9 cellular contexts compared by ENCODE assay signal in the genomic region with DNA sequence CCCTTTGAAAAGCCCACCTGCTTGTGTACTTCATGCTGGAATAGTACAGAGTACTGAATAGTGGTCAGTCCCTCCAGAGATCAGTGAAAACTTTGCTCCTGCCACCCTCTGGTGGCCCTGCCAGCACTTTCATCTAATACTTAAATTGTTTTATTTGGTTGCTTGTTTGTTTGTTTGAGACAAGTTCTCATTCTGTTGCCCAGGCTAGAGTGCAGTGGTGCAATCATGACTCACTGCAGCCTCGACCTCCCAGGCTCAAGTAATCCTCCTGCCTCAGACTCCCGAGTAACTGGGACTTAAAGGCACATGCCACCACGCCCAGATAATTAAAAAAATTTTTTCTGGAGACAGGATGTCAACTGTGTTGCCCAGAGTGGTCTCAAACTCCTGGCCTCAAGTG. TPM values are rescaled to one million over a fixed set of nuclear protein-coding genes. Genes with fewer than 3 reads are reported as not detected.
A peak's percentile ranks its signal among the peaks of the same experiment; 100 is the strongest.
DNase-seq lines count a peak whose midpoint lies in the region; ATAC-seq and TF ChIP-seq lines count a peak whose summit lies in the region.
"Had no signal": no experiment of that assay in that cellular context is flagged by ENCODE, and none has a peak within 500 bp of the region (broad histone marks: within the 10 kb centered on the region; RNA-seq: fewer than 3 reads in every experiment).

No MANE protein-coding gene starts in this region.

- H4K20me1 ChIP-seq in PC-9 (ENCODE audit: insufficient read depth): peaks cover 20% of the 10 kb centered on the region; the same call in 1 of the 2 replicates

- peaks cover 37% of the 10 kb centered on the region for H3K4me1 Mint-ChIP-seq in activated CD4-positive, alpha-beta T cell treated with anti-CD3 and anti-CD28 coated beads, Interleukin-2, amount 10 ng/mL, durations not matched to agents 7 days and 5 days
- H3K4me1 Mint-ChIP-seq in osteocyte (ENCODE audit: unreplicated experiment): peaks cover 19% of the 10 kb centered on the region

- H3K27ac ChIP-seq in PC-9: no peak overlapping the region

- H3K27me3 ChIP-seq in PC-9 (ENCODE audit: insufficient read depth, low read depth): no peaks in the 10 kb centered on the region

- H3F3A ChIP-seq in PC-9 (ENCODE audit: insufficient read depth, low read depth): no peaks in the 10 kb centered on the region

- intact Hi-C loops in PC-9 (cut with micrococcal nuclease; ENCODE audit: unreplicated experiment): no loop called here

- H3K9me3 Mint-ChIP-seq in activated CD4-positive, alpha-beta T cell treated with anti-CD3 and anti-CD28 coated beads, Interleukin-2, amount 10 ng/mL, durations not matched to agents 7 days and 5 days: no peaks in the 10 kb centered on the region
- no peaks in the 10 kb centered on the region for H3K9me3 Mint-ChIP-seq in osteocyte (ENCODE audit: unreplicated experiment)

- peak overlapping the region; percentile 57 for H3K27ac Mint-ChIP-seq in activated CD4-positive, alpha-beta T cell treated with anti-CD3 and anti-CD28 coated beads, Interleukin-2, amount 10 ng/mL, durations not matched to agents 7 days and 5 days
- H3K27ac Mint-ChIP-seq in osteocyte (ENCODE audit: unreplicated experiment): no peak overlapping the region

- H3K4me3 ChIP-seq in PC-9 (no peak overlapping the region), epithelial cell of proximal tubule (ENCODE audit: low read depth, low read length) (no peak overlapping the region)

- TF ChIP-seq CTCF in PC-9 (conservative IDR thresholded peaks at IDR 0.05): peak; percentile 55; the same call in 1 of the 2 replicates
- TF ChIP-seq CTCF in epithelial cell of proximal tubule (conservative IDR thresholded peaks at IDR 0.05; ENCODE audit: low read depth, low read length): peak; percentile 46
- TF ChIP-seq CTCF in osteocyte (IDR thresholded peaks at IDR 0.05): peak; percentile 29

- no peaks in the 10 kb centered on the region; the same call in 1 of the 2 replicates for H3K36me3 ChIP-seq in PC-9 (ENCODE audit: low read depth)

- peaks cover 100% of the 10 kb centered on the region for H3K79me2 ChIP-seq in PC-9 (ENCODE audit: low read depth)

- H3K9me3 ChIP-seq in PC-9 (ENCODE audit: insufficient read depth, low read depth): no peaks in the 10 kb centered on the region

- peaks cover 25% of the 10 kb centered on the region for H3K36me3 Mint-ChIP-seq in activated CD4-positive, alpha-beta T cell treated with anti-CD3 and anti-CD28 coated beads, Interleukin-2, amount 10 ng/mL, durations not matched to agents 7 days and 5 days (ENCODE audit: low read depth)
- no peaks in the 10 kb centered on the region for H3K36me3 Mint-ChIP-seq in osteocyte (ENCODE audit: unreplicated experiment)

- H3K4me1 ChIP-seq in PC-9 (replicated peaks; ENCODE audit: insufficient read depth): peaks cover under 1% of the 10 kb centered on the region; the same call in 1 of the 2 replicates

- H3K4me2 ChIP-seq in PC-9: no peak overlapping the region

- no peak for ATAC-seq in GM18873 (IDR thresholded peaks at IDR 0.05; ENCODE audit: low FRiP score, unreplicated experiment)

- H3K4me3 Mint-ChIP-seq in activated CD4-positive, alpha-beta T cell treated with anti-CD3 and anti-CD28 coated beads, Interleukin-2, amount 10 ng/mL, durations not matched to agents 7 days and 5 days: no peak overlapping the region
- no peak overlapping the region for H3K4me3 Mint-ChIP-seq in osteocyte (ENCODE audit: unreplicated experiment)

- no peaks in the 10 kb centered on the region for H3K9me2 ChIP-seq in PC-9 (ENCODE audit: insufficient read depth)

- H3K27me3 Mint-ChIP-seq in activated CD4-positive, alpha-beta T cell treated with anti-CD3 and anti-CD28 coated beads, Interleukin-2, amount 10 ng/mL, durations not matched to agents 7 days and 5 days: no peaks in the 10 kb centered on the region
- no peaks in the 10 kb centered on the region for H3K27me3 Mint-ChIP-seq in osteocyte (ENCODE audit: unreplicated experiment)

- no TSS peak for BruUV-seq in PC-9 (replicated peaks; lab: Mats Ljungman, UMichigan)

- no peak overlapping the region for H2AFZ ChIP-seq in PC-9

- POLR2A ChIA-PET in activated CD4-positive, alpha-beta T cell treated with anti-CD3 and anti-CD28 coated beads, Interleukin-2, amount 10 ng/mL, durations not matched to agents 7 days and 5 days (lab: Charles Lee): no interaction called here
- POLR2A ChIA-PET in PC-9 (lab: Charles Lee; ENCODE audit: unreplicated experiment): no interaction called here

- DNase-seq in activated CD4-positive, alpha-beta T cell treated with anti-CD3 and anti-CD28 coated beads, Interleukin-2, amount 10 ng/mL, durations not matched to agents 7 days and 5 days: no peak
- no peak for DNase-seq in activated CD4-positive, alpha-beta T cell treated with anti-CD3 and anti-CD28 coated beads for 1 hour
- peak in 1 of 2 experiments; percentile 44 for DNase-seq in PC-9
- DNase-seq in epithelial cell of proximal tubule (ENCODE audit: low read depth): no peak
- no peak for DNase-seq in osteocyte (ENCODE audit: extremely low spot score, unreplicated experiment)
- no peak for DNase-seq in inferior parietal cortex (ENCODE audit: extremely low spot score)
- no peak for DNase-seq in cerebellar cortex (ENCODE audit: low spot score)
- DNase-seq: hypothalamus had no signal

- CTCF ChIA-PET in activated CD4-positive, alpha-beta T cell treated with anti-CD3 and anti-CD28 coated beads, Interleukin-2, amount 10 ng/mL, durations not matched to agents 7 days and 5 days (lab: Charles Lee): no interaction called here
- CTCF ChIA-PET in PC-9 (lab: Charles Lee): no interaction called here

RNA-seq across cellular contexts. Expression of a gene that starts 9.1 kb away (rescaled TPM):
- total RNA-seq in activated CD4-positive, alpha-beta T cell treated with anti-CD3 and anti-CD28 coated beads, Interleukin-2, amount 10 ng/mL, durations not matched to agents 7 days and 5 days: 10 to 100 TPM; 22.5 to 22.6 TPM
- total RNA-seq in PC-9 (2021) (44.6 and 57.3 TPM in 2 replicates), epithelial cell of proximal tubule (56.7 and 72.8 TPM in 2 replicates), osteocyte (4.6 TPM in 2 replicates)

RNA-seq across cellular contexts. Expression of a gene that starts 26.9 kb away (rescaled TPM):
- 10 to 100 TPM in 1 of 2 experiments, 1 to 10 TPM in 1; 8.8 to 10.3 TPM for total RNA-seq in activated CD4-positive, alpha-beta T cell treated with anti-CD3 and anti-CD28 coated beads, Interleukin-2, amount 10 ng/mL, durations not matched to agents 7 days and 5 days
- 12.1 and 12.6 TPM in 2 replicates for total RNA-seq in PC-9 (2021)
- total RNA-seq in epithelial cell of proximal tubule: 6.1 and 13.8 TPM in 2 replicates
- total RNA-seq in osteocyte: 10.1 and 10.3 TPM in 2 replicates
